In genomic region chr18:68724021-68724420, GRCh38 we compare ENCODE assay signal across 20 cellular contexts.
"Had no signal": no experiment of that assay in that cellular context is flagged by ENCODE, and none has a peak within 500 bp of the region (broad histone marks: within the 10 kb centered on the region; RNA-seq: fewer than 3 reads in every experiment).

No MANE protein-coding gene starts in this region.

- DNase-seq: IMR-90, Karpas-422, KG1, MG63, NCI-H1092, NCI-H1105 treated with DMSO at 0.1 percent for 48 hours, NCI-H1417 treated with DMSO at 0.1 percent for 48 hours, NCI-H146, NCI-H1694 treated with DMSO at 0.1 percent for 48 hours, NCI-H1930, NCI-H2081, NCI-H2107, NCI-H2227 treated with DMSO at 0.1 percent for 48 hours, NCI-H524, NCI-H526 treated with DMSO at 0.1 percent for 48 hours, NCI-H748 treated with DMSO at 0.1 percent for 48 hours, SHP77, SK-N-SH had no signal

- H3K27me3 ChIP-seq: MG63 had no signal

- H3K4me3 ChIP-seq: MG63 had no signal

- FAIRE-seq: HepG2 had no signal

- ATAC-seq: HepG2 had no signal

- H3K9ac ChIP-seq: SK-N-SH had no signal

- H3K4me2 ChIP-seq: SK-N-SH had no signal

- H3K36me3 ChIP-seq: MG63 had no signal

- H3K27ac ChIP-seq: RWPE1 had no signal

- H3K9me3 ChIP-seq: MG63, SK-N-SH had no signal
